8 cellular contexts compared by ENCODE assay signal in the genomic region with DNA sequence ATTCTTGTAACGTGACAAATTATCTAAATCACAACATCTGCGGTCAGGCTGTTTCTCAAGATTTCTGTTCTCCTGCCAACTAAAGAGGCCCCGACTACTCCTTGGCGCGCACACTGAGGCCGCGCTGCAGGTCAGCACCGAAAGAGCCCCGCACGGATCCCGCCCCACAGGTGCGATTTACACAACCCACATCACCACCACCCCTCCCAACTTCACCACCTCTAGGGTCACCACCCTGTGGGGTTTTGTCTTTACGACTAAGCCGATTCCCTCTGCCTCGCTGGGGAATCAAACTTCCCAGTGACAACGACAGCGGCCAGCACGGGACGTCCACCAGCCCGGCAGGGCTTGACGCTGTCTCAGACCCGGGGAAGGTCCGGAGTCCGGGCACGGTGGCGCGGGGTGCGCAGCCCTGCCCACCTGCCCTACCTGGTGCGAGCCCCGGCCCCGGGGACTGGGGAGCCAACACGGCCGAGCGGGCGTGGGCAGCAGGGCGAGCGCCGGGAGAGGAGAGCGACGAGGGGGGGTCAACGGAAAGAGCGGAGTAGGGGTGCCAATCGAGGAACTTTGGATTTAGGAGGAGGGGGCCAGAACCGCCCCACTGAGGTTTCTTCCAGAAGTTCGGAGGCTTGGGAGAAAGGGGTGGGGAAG. TPM values are rescaled to one million over a fixed set of nuclear protein-coding genes. Genes with fewer than 3 reads are reported as not detected.
DNase-seq lines count a peak whose midpoint lies in the region; TF ChIP-seq lines count a peak whose summit lies in the region.

No MANE protein-coding gene starts in this region.

- peak overlapping the region; percentile 95 for H3K18ac ChIP-seq in neuronal stem cell (ENCODE audit: low read length)

- H3K27me3 ChIP-seq in neuronal stem cell (ENCODE audit: control insufficient read depth in 3 of 3, insufficient read depth in 3 of 3, low read depth in 1 of 3, low read length in 3 of 3), result peaks cover 0 to 23% (median 0%) of the 10 kb centered on the region in 3 experiments

- H3K36me3 ChIP-seq in neuronal stem cell (replicated peaks in 1 of 2; ENCODE audit: control insufficient read depth in 2 of 2, insufficient read depth in 2 of 2, low read length in 2 of 2), result no peaks in the 10 kb centered on the region

- H3K23ac ChIP-seq in neuronal stem cell (ENCODE audit: low read depth, low read length, poor library complexity), result peak overlapping the region; percentile 91

- H2AK5ac ChIP-seq in neuronal stem cell (ENCODE audit: low read depth, low read length), result peak overlapping the region; percentile 81

- no peak overlapping the region for H2BK12ac ChIP-seq in neuronal stem cell (ENCODE audit: low read length)

- H3K9ac ChIP-seq in neuronal stem cell (ENCODE audit: low read depth, low read length, poor library complexity), result peak overlapping the region; percentile 93

- peak overlapping the region; percentile 87 for H2BK5ac ChIP-seq in neuronal stem cell (ENCODE audit: low read length)

- H3K79me1 ChIP-seq in neuronal stem cell (ENCODE audit: low read depth, low read length), result peaks cover 7% of the 10 kb centered on the region

- H3K4me2 ChIP-seq in neuronal stem cell (ENCODE audit: insufficient read depth, low read length, poor library complexity, severe bottlenecking), result peak overlapping the region; percentile 83

- H3K14ac ChIP-seq in neuronal stem cell (ENCODE audit: low read length), result peak overlapping the region; percentile 89

- no peak overlapping the region for H4K91ac ChIP-seq in neuronal stem cell (ENCODE audit: low read depth, low read length, poor library complexity)

- H3K4me3 ChIP-seq in fibroblast of the aortic adventitia (ENCODE audit: low read depth, low read length), result peak overlapping the region; percentile 85
- peak overlapping the region; percentile 88 to 98 for H3K4me3 ChIP-seq in neuronal stem cell (ENCODE audit: low read length in 2 of 2)

- no CpG with 5 or more reads among the region's 45 CpGs for WGBS in neuronal stem cell (ENCODE audit: extremely low coverage in 2 of 2, insufficient read length in 2 of 2, insufficient replicate concordance in 1 of 2), 2 donors

- H2BK15ac ChIP-seq in neuronal stem cell (ENCODE audit: low read length), result peak overlapping the region; percentile 85

- peaks cover 3 to 9% of the 10 kb centered on the region in 2 donors for H3K4me1 ChIP-seq in neuronal stem cell (ENCODE audit: control insufficient read depth in 2 of 2, insufficient read depth in 1 of 2, low read depth in 1 of 2, low read length in 2 of 2)

- peaks cover 0 to 1% of the 10 kb centered on the region in 2 donors for H3K9me3 ChIP-seq in neuronal stem cell (replicated peaks in 1 of 2; ENCODE audit: control insufficient read depth in 2 of 2, insufficient read depth in 1 of 2, low read depth in 1 of 2, low read length in 2 of 2)

- H2BK120ac ChIP-seq in neuronal stem cell (ENCODE audit: low read depth, low read length), result no peak overlapping the region

- TF ChIP-seq CTCF in fibroblast of the aortic adventitia (IDR thresholded peaks at IDR 0.05; ENCODE audit: insufficient read depth, low read length), result no peak

- H4K8ac ChIP-seq in neuronal stem cell (ENCODE audit: low read depth, low read length), result no peak overlapping the region

- peak overlapping the region; percentile 100 for H2AFZ ChIP-seq in neuronal stem cell (ENCODE audit: low read length)

- no peak overlapping the region for H3K4ac ChIP-seq in neuronal stem cell (ENCODE audit: low read length)

- DNase-seq in NCI-H524 (lab: John Stamatoyannopoulos, UW) (peak; percentile 10 to 47), NCI-H524 treated with DMSO at 0.1 percent for 48 hours (lab: John Stamatoyannopoulos, UW) (no peak), HT-29 (ENCODE audit: low spot score) (peak; percentile 78), activated T-cell treated with anti-CD3 and anti-CD28 coated beads for 24 hours (ENCODE audit: low read depth) (peak; percentile 4), fibroblast of the aortic adventitia (ENCODE audit: low read depth) (peak; percentile 82), neuronal stem cell (ENCODE audit: low spot score) (peak; percentile 38), midbrain (lab: John Stamatoyannopoulos, UW) (no peak), pons (ENCODE audit: low spot score) (no peak)

- peak overlapping the region; percentile 90 for H3K27ac ChIP-seq in neuronal stem cell (replicated peaks; ENCODE audit: low read length)

RNA-seq across cellular contexts. Expression of gene UACA, which starts 0.8 kb away (rescaled TPM):
- total RNA-seq in HT-29 (2014; rRNA removed; shearing (Covaris generic)), result 20.2 and 20.5 TPM in 2 replicates
- total RNA-seq in fibroblast of the aortic adventitia (ENCODE audit: low replicate concordance), result 106 and 149 TPM in 2 replicates
- polyA plus RNA-seq in neuronal stem cell (2013, experiment 1 of 2), result 24.5 TPM
- polyA plus RNA-seq in neuronal stem cell (2013, experiment 2 of 2), result 26.6 TPM

Comparison
In these comparisons a context has a peak if more than half of its experiments do, and no peak if none do; other contexts are left out.
1. DNase-seq: peak in NCI-H524 (2 of 2), HT-29 (single experiment), activated T-cell treated with anti-CD3 and anti-CD28 coated beads for 24 hours (single experiment), fibroblast of the aortic adventitia (single experiment) and neuronal stem cell (single experiment); none in NCI-H524 treated with DMSO at 0.1 percent for 48 hours (single experiment), midbrain (single experiment) and pons (single experiment).